Comparison of ENCODE assay signal across 25 cellular contexts in the genomic region with DNA sequence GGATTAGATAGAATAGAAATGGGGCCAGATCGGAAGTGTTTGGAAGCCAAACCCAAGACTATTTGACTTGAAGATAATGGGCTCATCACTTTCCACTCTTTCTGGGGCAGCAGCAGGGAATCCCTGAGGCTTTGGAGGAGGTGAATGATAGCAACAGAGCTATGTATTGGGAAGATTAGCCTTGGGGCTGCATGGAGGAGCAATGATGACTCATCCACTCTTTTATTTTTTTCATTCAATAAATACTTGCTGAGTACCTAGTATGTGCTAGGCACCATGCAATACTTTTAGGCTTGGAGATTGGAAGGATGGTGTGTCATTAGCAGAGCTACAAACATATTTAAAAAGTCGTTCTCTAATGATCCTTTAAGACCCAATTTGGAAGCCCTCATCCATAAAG.
"Had no signal": no experiment of that assay in that cellular context is flagged by ENCODE, and none has a peak within 500 bp of the region (broad histone marks: within the 10 kb centered on the region; RNA-seq: fewer than 3 reads in every experiment).

No MANE protein-coding gene starts in this region.

- DNase-seq: activated CD4-positive, alpha-beta memory T cell treated with anti-CD3 and anti-CD28 coated beads for 36 hours; activated CD4-positive, alpha-beta T cell treated with anti-CD3 and anti-CD28 coated beads for 48 hours; activated gamma-delta T cell; activated naive CD4-positive, alpha-beta T cell treated with anti-CD3 and anti-CD28 coated beads, Interleukin-2, amount 50 U/mL, for 16 hours; activated naive CD8-positive, alpha-beta T cell treated with anti-CD3 and anti-CD28 coated beads, Interleukin-2, amount 50 U/mL, for 24 hours; body of pancreas; caudate nucleus; effector memory CD4-positive, alpha-beta T cell; head of caudate nucleus; hypothalamus; left ventricle myocardium superior; mammary epithelial cell; midbrain; natural killer cell; small intestine; stimulated activated CD4-positive, alpha-beta T cell treated with anti-CD3 and anti-CD28 coated beads, Interleukin-2, amount 100 ng/mL, for 24 hours; stomach; uterus had no signal

- H3K4me1 Mint-ChIP-seq: activated naive CD8-positive, alpha-beta T cell treated with anti-CD3 and anti-CD28 coated beads, Interleukin-2, amount 50 U/mL, for 24 hours; natural killer cell; stimulated activated memory B cell treated with anti-CD40 and anti-IgM and Interleukin-4, amounts not matched to agents 10 μg/mL and 1 μg/mL and 100 μg/mL, for 72 hours had no signal

- ATAC-seq: activated naive CD8-positive, alpha-beta T cell treated with anti-CD3 and anti-CD28 coated beads, Interleukin-2, amount 50 U/mL, for 24 hours; body of pancreas; gastroesophageal sphincter; left ventricle myocardium superior; natural killer cell; sciatic nerve; stimulated activated memory B cell treated with anti-CD40 and anti-IgM and Interleukin-4, amounts not matched to agents 10 μg/mL and 1 μg/mL and 100 μg/mL, for 72 hours had no signal

- H3K4me3 ChIP-seq: body of pancreas, esophagus muscularis mucosa, gastroesophageal sphincter, stomach, suprapubic skin, tibial nerve, uterus had no signal

- H3K27ac Mint-ChIP-seq: activated CD4-positive, alpha-beta memory T cell treated with anti-CD3 and anti-CD28 coated beads for 36 hours; activated naive CD8-positive, alpha-beta T cell treated with anti-CD3 and anti-CD28 coated beads, Interleukin-2, amount 50 U/mL, for 24 hours; activated T-helper 1 cell treated with anti-CD3 and anti-CD28 coated beads, Interleukin-12 subunit alpha, Interleukin-12 subunit beta, Interleukin-2, Interleukin-4 antibody, amounts not matched to agents 30 ng/mL and 10 ng/mL and 1 ng/mL, durations not matched to agents 14 hours and 24 hours and 36 hours; natural killer cell; stimulated activated memory B cell treated with anti-CD40 and anti-IgM and Interleukin-4, amounts not matched to agents 10 μg/mL and 1 μg/mL and 100 μg/mL, for 72 hours had no signal

- H3K9me3 Mint-ChIP-seq: activated CD4-positive, alpha-beta memory T cell treated with anti-CD3 and anti-CD28 coated beads for 36 hours; activated naive CD8-positive, alpha-beta T cell treated with anti-CD3 and anti-CD28 coated beads, Interleukin-2, amount 50 U/mL, for 24 hours; activated T-helper 1 cell treated with anti-CD3 and anti-CD28 coated beads, Interleukin-12 subunit alpha, Interleukin-12 subunit beta, Interleukin-2, Interleukin-4 antibody, amounts not matched to agents 30 ng/mL and 10 ng/mL and 1 ng/mL, durations not matched to agents 14 hours and 24 hours and 36 hours; stimulated activated memory B cell treated with anti-CD40 and anti-IgM and Interleukin-4, amounts not matched to agents 10 μg/mL and 1 μg/mL and 100 μg/mL, for 72 hours had no signal

- H3K27me3 ChIP-seq: body of pancreas, suprapubic skin, tibial nerve, uterus had no signal

- H3K9me3 ChIP-seq: body of pancreas, esophagus muscularis mucosa, gastroesophageal sphincter, stomach, suprapubic skin, tibial nerve, uterus had no signal

- H3K27ac ChIP-seq: body of pancreas, esophagus muscularis mucosa, gastroesophageal sphincter, stomach, suprapubic skin, tibial nerve, uterus had no signal

- H3K4me1 ChIP-seq: body of pancreas, esophagus muscularis mucosa, gastroesophageal sphincter, stomach, suprapubic skin, tibial nerve, uterus had no signal

- H3K36me3 Mint-ChIP-seq: activated CD4-positive, alpha-beta memory T cell treated with anti-CD3 and anti-CD28 coated beads for 36 hours; natural killer cell; stimulated activated memory B cell treated with anti-CD40 and anti-IgM and Interleukin-4, amounts not matched to agents 10 μg/mL and 1 μg/mL and 100 μg/mL, for 72 hours had no signal

- H3K4me3 Mint-ChIP-seq: activated CD4-positive, alpha-beta memory T cell treated with anti-CD3 and anti-CD28 coated beads for 36 hours; activated naive CD8-positive, alpha-beta T cell treated with anti-CD3 and anti-CD28 coated beads, Interleukin-2, amount 50 U/mL, for 24 hours; activated T-helper 1 cell treated with anti-CD3 and anti-CD28 coated beads, Interleukin-12 subunit alpha, Interleukin-12 subunit beta, Interleukin-2, Interleukin-4 antibody, amounts not matched to agents 30 ng/mL and 10 ng/mL and 1 ng/mL, durations not matched to agents 14 hours and 24 hours and 36 hours; natural killer cell; stimulated activated memory B cell treated with anti-CD40 and anti-IgM and Interleukin-4, amounts not matched to agents 10 μg/mL and 1 μg/mL and 100 μg/mL, for 72 hours had no signal

- H3K36me3 ChIP-seq: esophagus muscularis mucosa, gastroesophageal sphincter, stomach, suprapubic skin, tibial nerve, uterus had no signal
